Comparison of ENCODE assay signal across 1 cellular context in genomic region chr1:168865850-168866620, GRCh38.
TF ChIP-seq lines count a peak whose summit lies in the region.

No MANE protein-coding gene starts in this region.

TF ChIP-seq in HEK293, 187 proteins besides CTCF, POLR2A, EP300 and RAD21 (continued from another document):
- TF ChIP-seq ZNF433 (tag by site-specific recombination; IDR thresholded peaks at IDR 0.05; ENCODE audit: low read depth): no peak
- TF ChIP-seq ZBTB7A (tag by site-specific recombination; IDR thresholded peaks at IDR 0.05; ENCODE audit: low read depth): no peak
